ENCODE assay signal across 11 cellular contexts in genomic region chr2:31429759-31430438, GRCh38. TPM values are rescaled to one million over a fixed set of nuclear protein-coding genes. Genes with fewer than 3 reads are reported as not detected.
DNase-seq lines count a peak whose midpoint lies in the region; ATAC-seq and TF ChIP-seq lines count a peak whose summit lies in the region.
"Had no signal": no experiment of that assay in that cellular context is flagged by ENCODE, and none has a peak within 500 bp of the region (broad histone marks: within the 10 kb centered on the region; RNA-seq: fewer than 3 reads in every experiment).

No MANE protein-coding gene starts in this region.

- intact Hi-C loops in CD8-positive, alpha-beta T cell (cut with DNase I, micrococcal nuclease), result no loop called here
- intact Hi-C loops in left colon (cut with DNase I, micrococcal nuclease), result no loop called here

- H3K27me3 Mint-ChIP-seq in CD8-positive, alpha-beta T cell (ENCODE audit: low read depth), result peaks cover 30% of the 10 kb centered on the region

- peaks cover 8% of the 10 kb centered on the region for H3K4me1 ChIP-seq in CD8-positive, alpha-beta T cell (ENCODE audit: insufficient read depth, low read length)
- H3K4me1 ChIP-seq: Caco-2, spleen had no signal

- H3K4me1 Mint-ChIP-seq in CD8-positive, alpha-beta T cell (ENCODE audit: low read depth), result peaks cover 13% of the 10 kb centered on the region

- no peak overlapping the region for H3K4me3 ChIP-seq in CD8-positive, alpha-beta T cell (ENCODE audit: low read depth, low read length)
- no peak overlapping the region for H3K4me3 ChIP-seq in MG63
- H3K4me3 ChIP-seq: spleen had no signal

- DNase-seq in CD8-positive, alpha-beta T cell, result peak in 3 of 7 experiments; percentile 10 to 39 (median 38)
- DNase-seq in MG63, result peak; percentile 34
- peak; percentile 33 for DNase-seq in activated T-helper 9 cell treated with anti-CD3 and anti-CD28 coated beads, Interleukin-2, amount 50 U/mL, for 16 hours (ENCODE audit: low read depth)
- DNase-seq in left colon, result no peak
- no peak for DNase-seq in NCI-H446 (lab: John Stamatoyannopoulos, UW)
- DNase-seq in NCI-H510A treated with DMSO at 0.1 percent for 48 hours (lab: John Stamatoyannopoulos, UW), result no peak
- DNase-seq: Caco-2, NCI-H187, spleen had no signal

- no peak overlapping the region for H3K27ac Mint-ChIP-seq in CD8-positive, alpha-beta T cell

- POLR2A ChIA-PET in CD8-positive, alpha-beta T cell (lab: Charles Lee), result no interaction called here

- peak; percentile 38 for ATAC-seq in CD8-positive, alpha-beta T cell
- ATAC-seq in left colon (peak; percentile 53), HG03565 (IDR thresholded peaks at IDR 0.05; ENCODE audit: unreplicated experiment) (no peak), HG02763 (IDR thresholded peaks at IDR 0.05; ENCODE audit: unreplicated experiment) (no peak)

- CTCF ChIA-PET in CD8-positive, alpha-beta T cell (lab: Charles Lee), result no interaction called here

- no peaks in the 10 kb centered on the region for H3K36me3 Mint-ChIP-seq in CD8-positive, alpha-beta T cell

- TF ChIP-seq CTCF in CD8-positive, alpha-beta T cell (IDR thresholded peaks at IDR 0.05), result no peak

- no peak overlapping the region for H3K4me3 Mint-ChIP-seq in CD8-positive, alpha-beta T cell

- H3K27me3 ChIP-seq in CD8-positive, alpha-beta T cell (ENCODE audit: insufficient read depth, low read length), result no peaks in the 10 kb centered on the region
- H3K27me3 ChIP-seq in MG63, result no peaks in the 10 kb centered on the region

- no peak overlapping the region for H3K27ac ChIP-seq in CD8-positive, alpha-beta T cell (ENCODE audit: low read depth, low read length)
- H3K27ac ChIP-seq: spleen had no signal

- no peaks in the 10 kb centered on the region for H3K9me3 ChIP-seq in CD8-positive, alpha-beta T cell (ENCODE audit: low read length)
- H3K9me3 ChIP-seq in MG63, result peaks cover 2% of the 10 kb centered on the region; the same call in 1 of the 2 replicates
- H3K9me3 ChIP-seq: Caco-2, spleen had no signal

- H3K9me3 Mint-ChIP-seq in CD8-positive, alpha-beta T cell, result no peaks in the 10 kb centered on the region

- no peaks in the 10 kb centered on the region for H3K36me3 ChIP-seq in CD8-positive, alpha-beta T cell (ENCODE audit: insufficient read depth, low read length)
- no peaks in the 10 kb centered on the region for H3K36me3 ChIP-seq in MG63
- H3K36me3 ChIP-seq: spleen had no signal

RNA-seq across cellular contexts. Expression of gene XDH, which starts 15.4 kb away (rescaled TPM):
- total RNA-seq in CD8-positive, alpha-beta T cell, result not detected
- total RNA-seq in MG63 (2014; rRNA removed; shearing (Covaris generic); ENCODE audit: low replicate concordance), result 0.69 TPM in 1 of 2 replicates, not detected in the other
- total RNA-seq in left colon, result 10 to 100 TPM; 47.4 to 75.2 TPM
- total RNA-seq: spleen had no signal

Comparison
In these comparisons a context has a peak if more than half of its experiments do, and no peak if none do; other contexts are left out.
1. ATAC-seq: peak in CD8-positive, alpha-beta T cell (single experiment) and left colon (single experiment); none in HG03565 (single experiment) and HG02763 (single experiment).
2. DNase-seq: peak in MG63 (single experiment) and activated T-helper 9 cell treated with anti-CD3 and anti-CD28 coated beads, Interleukin-2, amount 50 U/mL, for 16 hours (single experiment); none in left colon (0 of 2), NCI-H446 (0 of 2) and NCI-H510A treated with DMSO at 0.1 percent for 48 hours (single experiment).
3. RNA of gene XDH, which starts 15.4 kb away (total RNA-seq): 47.4 to 75.2 TPM in left colon; not detected in CD8-positive, alpha-beta T cell and 0.69 TPM in MG63; every median in the first group is over 10 times any median in the second.